ENCODE assay signal across 9 cellular contexts in the genomic region with DNA sequence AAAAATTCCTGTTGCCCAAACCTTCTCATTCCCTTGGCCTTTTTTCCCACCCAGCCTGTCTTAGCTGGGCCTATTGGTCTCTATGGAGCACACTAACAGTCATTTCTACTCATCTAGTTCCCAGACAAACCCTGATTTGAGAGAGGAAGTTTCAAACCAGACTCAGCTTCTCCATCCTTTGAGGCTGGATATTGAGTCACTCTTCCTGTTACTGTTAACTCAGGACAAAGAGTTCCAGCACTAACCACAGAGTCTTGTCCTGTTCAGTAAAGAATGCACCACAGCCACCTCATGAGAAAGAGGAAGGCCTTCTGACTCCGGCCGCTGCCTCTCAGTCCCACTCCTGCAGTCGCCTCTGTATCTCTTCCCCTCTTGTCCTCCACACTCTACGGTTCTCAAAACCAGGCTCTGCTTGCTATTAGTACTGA.
DNase-seq lines count a peak whose midpoint lies in the region; ATAC-seq and TF ChIP-seq lines count a peak whose summit lies in the region.
"Had no signal": no experiment of that assay in that cellular context is flagged by ENCODE, and none has a peak within 500 bp of the region (broad histone marks: within the 10 kb centered on the region; RNA-seq: fewer than 3 reads in every experiment).

No MANE protein-coding gene starts in this region.

- peaks cover 7% of the 10 kb centered on the region for H3K4me1 Mint-ChIP-seq in activated T-helper 17 cell treated with anti-CD3 and anti-CD28 coated beads, Interleukin-2, amount 50 U/mL, for 72 hours

- no peaks in the 10 kb centered on the region for H3K9me3 Mint-ChIP-seq in activated T-helper 17 cell treated with anti-CD3 and anti-CD28 coated beads, Interleukin-2, amount 50 U/mL, for 72 hours

- peaks cover 4% of the 10 kb centered on the region for H3K27me3 Mint-ChIP-seq in activated T-helper 17 cell treated with anti-CD3 and anti-CD28 coated beads, Interleukin-2, amount 50 U/mL, for 72 hours

- no peaks in the 10 kb centered on the region for H3K4me1 ChIP-seq in tibial artery

- H3K36me3 Mint-ChIP-seq in activated T-helper 17 cell treated with anti-CD3 and anti-CD28 coated beads, Interleukin-2, amount 50 U/mL, for 72 hours (ENCODE audit: low read depth), result no peaks in the 10 kb centered on the region

- no peak overlapping the region for H3K4me3 ChIP-seq in tibial artery

- no peak overlapping the region for H3K27ac ChIP-seq in tibial artery
- H3K27ac ChIP-seq: 22Rv1 had no signal

- intact Hi-C loops in tibial artery (cut with DNase I; ENCODE audit: low total_unique reads), result no loop called here

- peak; percentile 89 for ATAC-seq in activated T-helper 17 cell treated with anti-CD3 and anti-CD28 coated beads, Interleukin-2, amount 50 U/mL, for 72 hours (replicated peaks)
- no peak for ATAC-seq in HG03457 (IDR thresholded peaks at IDR 0.05; ENCODE audit: unreplicated experiment)

- H3K27ac Mint-ChIP-seq in activated T-helper 17 cell treated with anti-CD3 and anti-CD28 coated beads, Interleukin-2, amount 50 U/mL, for 72 hours, result peak overlapping the region; percentile 47

- H3K9me3 ChIP-seq in tibial artery, result no peaks in the 10 kb centered on the region

- H3K36me3 ChIP-seq in tibial artery, result no peaks in the 10 kb centered on the region

- H3K4me3 Mint-ChIP-seq in activated T-helper 17 cell treated with anti-CD3 and anti-CD28 coated beads, Interleukin-2, amount 50 U/mL, for 72 hours, result no peak overlapping the region

- no peaks in the 10 kb centered on the region for H3K27me3 ChIP-seq in tibial artery

- DNase-seq in NCI-H1694 treated with DMSO at 0.1 percent for 48 hours (lab: John Stamatoyannopoulos, UW) (peak; percentile 20), NCI-H1694 (lab: John Stamatoyannopoulos, UW) (no peak), iris pigment epithelial cell (ENCODE audit: low read depth) (peak; percentile 99), tibial artery (peak; percentile 41 to 67)
- no peak for DNase-seq in stimulated activated CD4-positive, alpha-beta T cell treated with anti-CD3 and anti-CD28 coated beads, Interleukin-2, amount 100 ng/mL, for 24 hours
- DNase-seq in stimulated activated CD8-positive, alpha-beta memory T cell treated with anti-CD3 and anti-CD28 coated beads, Interleukin-4, amount 100 ng/mL, for 48 hours, result no peak

- TF ChIP-seq CTCF in tibial artery (IDR thresholded peaks at IDR 0.05), result no peak

Comparison
In these comparisons a context has a peak if more than half of its experiments do, and no peak if none do; other contexts are left out.
1. DNase-seq: peak in NCI-H1694 treated with DMSO at 0.1 percent for 48 hours (single experiment), iris pigment epithelial cell (single experiment) and tibial artery (2 of 2); none in NCI-H1694 (single experiment), stimulated activated CD4-positive, alpha-beta T cell treated with anti-CD3 and anti-CD28 coated beads, Interleukin-2, amount 100 ng/mL, for 24 hours (0 of 2) and stimulated activated CD8-positive, alpha-beta memory T cell treated with anti-CD3 and anti-CD28 coated beads, Interleukin-4, amount 100 ng/mL, for 48 hours (single experiment).